In the genomic region with DNA sequence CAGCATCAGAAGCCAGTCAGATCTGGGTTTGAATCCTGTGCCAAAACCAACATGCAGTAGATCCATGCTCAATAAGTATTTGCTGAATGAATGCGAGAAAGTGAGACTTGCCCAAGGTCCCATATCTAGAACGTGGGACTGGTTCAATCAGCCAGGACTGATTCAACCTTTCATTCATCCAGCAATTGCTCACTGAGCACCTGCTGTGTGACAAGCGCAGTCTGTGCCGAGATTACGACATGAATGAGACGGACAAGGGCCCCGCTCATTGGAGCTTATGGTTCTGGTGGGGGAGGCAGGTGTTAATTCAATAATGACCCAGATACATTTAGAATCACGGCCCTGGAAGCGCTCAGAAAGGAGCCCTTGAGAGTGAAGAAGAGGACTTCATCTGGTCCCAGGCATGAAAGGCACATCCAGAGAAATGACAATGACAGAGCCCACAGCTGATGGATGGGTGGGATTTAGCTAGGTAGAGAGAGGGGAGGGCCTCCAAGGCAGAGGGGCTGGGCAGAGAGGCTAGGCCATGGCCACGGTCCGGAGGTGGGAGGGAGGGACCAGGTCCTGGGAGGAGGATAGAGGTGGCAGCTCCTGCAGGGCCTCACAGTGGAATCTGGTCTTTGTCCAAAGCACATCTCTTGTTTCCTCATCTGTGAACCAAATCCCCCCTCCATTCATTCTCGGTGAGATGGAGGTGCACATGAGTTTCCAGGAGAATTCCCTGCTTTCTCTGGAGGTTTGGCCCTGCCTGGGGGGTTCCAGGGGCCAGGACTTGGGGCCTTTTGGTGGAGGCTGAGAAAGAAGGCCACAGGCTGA, we compare ENCODE assay signal across 19 cellular contexts. TPM values are rescaled to one million over a fixed set of nuclear protein-coding genes. Genes with fewer than 3 reads are reported as not detected.
A peak's percentile ranks its signal among the peaks of the same experiment; 100 is the strongest.
DNase-seq lines count a peak whose midpoint lies in the region; ATAC-seq, FAIRE-seq and TF ChIP-seq lines count a peak whose summit lies in the region.
"Had no signal": no experiment of that assay in that cellular context is flagged by ENCODE, and none has a peak within 500 bp of the region (broad histone marks: within the 10 kb centered on the region; RNA-seq: fewer than 3 reads in every experiment).

No MANE protein-coding gene starts in this region.

- H3K27me3 ChIP-seq in ACC112 (ENCODE audit: insufficient read depth, low read length) (no peaks in the 10 kb centered on the region), GM23248 (replicated peaks; ENCODE audit: insufficient read depth) (no peaks in the 10 kb centered on the region), bronchial epithelial cell (ENCODE audit: control insufficient read depth, insufficient read depth, low read length) (no peaks in the 10 kb centered on the region)
- H3K27me3 ChIP-seq: dorsolateral prefrontal cortex had no signal

- no peaks in the 10 kb centered on the region for H3K9me2 ChIP-seq in GM23248 (ENCODE audit: insufficient read depth)

- no peaks in the 10 kb centered on the region for H3K36me3 Mint-ChIP-seq in mesothelial cell of epicardium

- peaks cover 15% of the 10 kb centered on the region for H3K4me1 Mint-ChIP-seq in mesothelial cell of epicardium

- no peak overlapping the region for H3K4me2 ChIP-seq in GM23248 (ENCODE audit: unreplicated experiment)

- H3K36me3 ChIP-seq in ACC112 (ENCODE audit: insufficient read depth, low read length) (no peaks in the 10 kb centered on the region), GM23248 (ENCODE audit: low read depth) (no peaks in the 10 kb centered on the region), bronchial epithelial cell (ENCODE audit: control insufficient read depth, insufficient read depth, low read length) (no peaks in the 10 kb centered on the region)

- DNase-seq in GM23248 (peak; percentile 27), bronchial epithelial cell (ENCODE audit: low read depth) (no peak), mesothelial cell of epicardium (ENCODE audit: low spot score in 2 of 2, unreplicated experiment in 2 of 2) (no peak), NCI-H1694 (lab: John Stamatoyannopoulos, UW) (no peak), posterior vena cava (ENCODE audit: low spot score) (no peak)
- DNase-seq: activated CD8-positive, alpha-beta memory T cell treated with anti-CD3 and anti-CD28 coated beads, Interleukin-2, amount 50 U/mL, for 4 hours; activated naive CD4-positive, alpha-beta T cell treated with Interleukin-2 at 50 U/mL for 16 hours; NCI-H187 treated with DMSO at 0.1 percent for 48 hours; stimulated activated CD4-positive, alpha-beta T cell treated with anti-CD3 and anti-CD28 coated beads, Interleukin-12 subunit alpha, Interleukin-12 subunit beta, amount 100 ng/mL, for 4 hours; stimulated activated naive CD4-positive, alpha-beta T cell; trophoblast cell had no signal

- FAIRE-seq in bronchial epithelial cell (lab: Jason Lieb, UNC), result peak; percentile 85
- FAIRE-seq: G401.6, GM12891 had no signal

- H3K27ac ChIP-seq in ACC112 (ENCODE audit: low read depth, low read length), result peak overlapping the region; percentile 30; the same call in 1 of the 2 replicates
- no peak overlapping the region for H3K27ac ChIP-seq in GM23248

- no peak overlapping the region for H3K9ac ChIP-seq in GM23248

- TF ChIP-seq CTCF in bronchial epithelial cell (IDR thresholded peaks at IDR 0.05; ENCODE audit: insufficient read depth, low read length, severe bottlenecking) (no peak), mesothelial cell of epicardium (IDR thresholded peaks at IDR 0.05; ENCODE audit: unreplicated experiment) (no peak)

- intact Hi-C loops in posterior vena cava (cut with DNase I), result loop anchor here (2.0 to 10.0 kb wide), 4 partner anchors 111 to 287 kb away; a partner anchor contains a TSS

- in situ Hi-C loops in GM23248 (cut with MboI), result loop anchor here (5.0 to 25.0 kb wide), 2 partner anchors 110 to 285 kb away; a partner anchor contains a TSS

- ATAC-seq in GM21576 (IDR thresholded peaks at IDR 0.05; ENCODE audit: unreplicated experiment), result no peak
- ATAC-seq in HG03095 (IDR thresholded peaks at IDR 0.05; ENCODE audit: unreplicated experiment), result no peak

- H3K27ac Mint-ChIP-seq in mesothelial cell of epicardium, result peak overlapping the region; percentile 51

- no peak overlapping the region for H3K4me3 ChIP-seq in ACC112 (ENCODE audit: low read depth, low read length)
- no peak overlapping the region for H3K4me3 ChIP-seq in GM23248
- H3K4me3 ChIP-seq in bronchial epithelial cell (ENCODE audit: low read depth, low read length), result no peak overlapping the region
- H3K4me3 ChIP-seq: dorsolateral prefrontal cortex had no signal

- H4K20me1 ChIP-seq in GM23248 (ENCODE audit: insufficient read depth), result no peaks in the 10 kb centered on the region

- H3F3A ChIP-seq in GM23248 (ENCODE audit: insufficient read depth), result peaks cover 16% of the 10 kb centered on the region

- no peaks in the 10 kb centered on the region for H3K9me3 Mint-ChIP-seq in mesothelial cell of epicardium

- H2AFZ ChIP-seq in ACC112 (ENCODE audit: low read length, unreplicated experiment) (no peak overlapping the region), GM23248 (no peak overlapping the region)

- H3K4me1 ChIP-seq in ACC112 (ENCODE audit: control insufficient read depth, insufficient read depth, low read length, unreplicated experiment) (peaks cover 31% of the 10 kb centered on the region), GM23248 (ENCODE audit: insufficient read depth) (peaks cover 23% of the 10 kb centered on the region)

- peaks cover 8% of the 10 kb centered on the region for H3K27me3 Mint-ChIP-seq in mesothelial cell of epicardium (ENCODE audit: low read depth)

- H3K9me3 ChIP-seq in GM23248 (ENCODE audit: low read depth), result no peaks in the 10 kb centered on the region

- WGBS in GM23248 (ENCODE audit: low coverage in 1 of 2, low lambda C conversion rate in 2 of 2, missing lambda C conversion rate in 2 of 2), 2 experiments, result 77 to 84% methylated on average over 12 of the region's 12 CpGs

- H3K4me3 Mint-ChIP-seq in mesothelial cell of epicardium, result no peak overlapping the region

- H3K79me2 ChIP-seq in ACC112 (ENCODE audit: control insufficient read depth, insufficient read depth, low read length, unreplicated experiment) (no peaks in the 10 kb centered on the region), GM23248 (ENCODE audit: insufficient read depth) (no peaks in the 10 kb centered on the region)

RNA-seq across cellular contexts. Expression of a gene that starts 4.2 kb away (rescaled TPM):
- total RNA-seq in GM23248 (2014; rRNA removed; shearing (Covaris generic)), result 0.51 and 0.97 TPM in 2 replicates
- 1.3 and 1.8 TPM in 2 replicates for polyA plus RNA-seq in GM23248 (2016; fragmentation: Nextera tagmentation; extraction: Ambion mirVana)
- total RNA-seq in bronchial epithelial cell (0.53 and 0.77 TPM in 2 replicates), mesothelial cell of epicardium (1.6 to 1.9 TPM (median 1.7 TPM) in 3 replicates), posterior vena cava (1 to 10 TPM in 1 of 2 donors, under 1 TPM in 1; 0.88 to 1.2 TPM)
- total RNA-seq: left lobe of liver had no signal

RNA-seq across cellular contexts. Expression of a gene that starts 34.1 kb away (rescaled TPM):
- not detected in 2 replicates for total RNA-seq in GM23248 (2014; rRNA removed; shearing (Covaris generic))
- 0.11 TPM in 1 of 2 replicates, not detected in the other for polyA plus RNA-seq in GM23248 (2016; fragmentation: Nextera tagmentation; extraction: Ambion mirVana)
- total RNA-seq in bronchial epithelial cell (under 0.01 and 0.26 TPM in 2 replicates), mesothelial cell of epicardium (2.9 to 3.6 TPM (median 3.0 TPM) in 3 replicates), posterior vena cava (under 1 TPM; 0.62 to 0.88 TPM)
- total RNA-seq: left lobe of liver had no signal

RNA-seq across cellular contexts. Expression of a gene that starts 55.8 kb away (rescaled TPM):
- not detected in 2 replicates for total RNA-seq in GM23248 (2014; rRNA removed; shearing (Covaris generic))
- not detected in 2 replicates for polyA plus RNA-seq in GM23248 (2016; fragmentation: Nextera tagmentation; extraction: Ambion mirVana)
- total RNA-seq in bronchial epithelial cell, result not detected in 2 replicates
- 3.0 to 3.5 TPM (median 3.2 TPM) in 3 replicates for total RNA-seq in mesothelial cell of epicardium
- under 1 TPM; 0.51 to 0.90 TPM for total RNA-seq in posterior vena cava
- total RNA-seq: SK-MEL-5 had no signal

RNA-seq across cellular contexts. Expression of a gene that starts 59.8 kb away (rescaled TPM):
- 22.9 and 35.7 TPM in 2 replicates for total RNA-seq in GM23248 (2014; rRNA removed; shearing (Covaris generic))
- 111 and 113 TPM in 2 replicates for polyA plus RNA-seq in GM23248 (2016; fragmentation: Nextera tagmentation; extraction: Ambion mirVana)
- under 0.01 TPM in 1 of 2 replicates, not detected in the other for total RNA-seq in bronchial epithelial cell
- total RNA-seq in mesothelial cell of epicardium, result 5.0 to 6.3 TPM (median 6.3 TPM) in 3 replicates
- total RNA-seq in posterior vena cava, result 100 to 1,000 TPM; 272 to 588 TPM
